17 cellular contexts compared by ENCODE assay signal in genomic region chr5:178286226-178287090, GRCh38. TPM values are rescaled to one million over a fixed set of nuclear protein-coding genes. Genes with fewer than 3 reads are reported as not detected.
DNase-seq lines count a peak whose midpoint lies in the region; ATAC-seq and TF ChIP-seq lines count a peak whose summit lies in the region.
"Had no signal": no experiment of that assay in that cellular context is flagged by ENCODE, and none has a peak within 500 bp of the region (broad histone marks: within the 10 kb centered on the region; RNA-seq: fewer than 3 reads in every experiment).

No MANE protein-coding gene starts in this region.

- H3K4me3 Mint-ChIP-seq in activated CD8-positive, alpha-beta T cell treated with anti-CD3 and anti-CD28 coated beads, Interleukin-2, amount 10 ng/mL, durations not matched to agents 7 days and 5 days, result no peak overlapping the region

- ATAC-seq in Right ventricle myocardium superior (ENCODE audit: poor library complexity), result no peak
- ATAC-seq in left ventricle myocardium superior, result no peak
- ATAC-seq in lower lobe of right lung, result no peak
- no peak for ATAC-seq in activated CD8-positive, alpha-beta T cell treated with anti-CD3 and anti-CD28 coated beads, Interleukin-2, amount 10 ng/mL, durations not matched to agents 7 days and 5 days

- H3K36me3 Mint-ChIP-seq in activated CD8-positive, alpha-beta T cell treated with anti-CD3 and anti-CD28 coated beads, Interleukin-2, amount 10 ng/mL, durations not matched to agents 7 days and 5 days (ENCODE audit: low read depth), result no peaks in the 10 kb centered on the region

- no peak for TF ChIP-seq POLR2A in thyroid gland (IDR thresholded peaks at IDR 0.05)

- H3K79me2 ChIP-seq in PC-9 (ENCODE audit: low read depth), result no peaks in the 10 kb centered on the region

- BruUV-seq in PC-9 (replicated peaks; lab: Mats Ljungman, UMichigan), result no TSS peak

- WGBS in thyroid gland, 2 donors, result 86 to 89% methylated on average over 24 to 34 of the region's 34 CpGs

- TF ChIP-seq CTCF in lower lobe of right lung (IDR thresholded peaks at IDR 0.05) (no peak), thyroid gland (IDR thresholded peaks at IDR 0.05) (no peak), PC-9 (conservative IDR thresholded peaks at IDR 0.05) (no peak)

- no peak overlapping the region for H3K4me3 ChIP-seq in lower lobe of right lung
- H3K4me3 ChIP-seq in thyroid gland (replicated peaks in 1 of 3), result no peak overlapping the region
- no peak overlapping the region for H3K4me3 ChIP-seq in PC-9
- H3K4me3 ChIP-seq: GM23248 had no signal

- intact Hi-C loops in Right ventricle myocardium superior (cut with DNase I) (no loop called here), left ventricle myocardium superior (cut with micrococcal nuclease) (no loop called here), lower lobe of right lung (cut with DNase I) (loop anchor here (10.0 kb wide), 1 partner anchor 268 kb away; no protein-coding TSS in a partner anchor), thyroid gland (cut with DNase I) (loop anchor here (5.0 kb wide), 1 partner anchor 41 kb away; no protein-coding TSS in a partner anchor), PC-9 (cut with micrococcal nuclease; ENCODE audit: unreplicated experiment) (loop anchor here (10.0 kb wide), 1 partner anchor 448 kb away; the partner anchor contains the start of gene ZNF354A)

- peaks cover 11% of the 10 kb centered on the region for H3K9me3 Mint-ChIP-seq in activated CD8-positive, alpha-beta T cell treated with anti-CD3 and anti-CD28 coated beads, Interleukin-2, amount 10 ng/mL, durations not matched to agents 7 days and 5 days (ENCODE audit: insufficient read depth)

- H3K4me2 ChIP-seq in PC-9, result no peak overlapping the region
- H3K4me2 ChIP-seq: SK-N-SH had no signal

- H2AFZ ChIP-seq in PC-9, result no peak overlapping the region
- H2AFZ ChIP-seq: GM23248 had no signal

- H3F3A ChIP-seq in PC-9 (ENCODE audit: insufficient read depth, low read depth), result no peaks in the 10 kb centered on the region

- H3K4me1 ChIP-seq in lower lobe of right lung, result peaks cover 7% of the 10 kb centered on the region
- H3K4me1 ChIP-seq in thyroid gland, result peaks cover 38 to 51% of the 10 kb centered on the region in 2 donors
- H3K4me1 ChIP-seq in PC-9 (replicated peaks; ENCODE audit: insufficient read depth), result no peaks in the 10 kb centered on the region

- peaks cover 8% of the 10 kb centered on the region for H3K27me3 Mint-ChIP-seq in activated CD8-positive, alpha-beta T cell treated with anti-CD3 and anti-CD28 coated beads, Interleukin-2, amount 10 ng/mL, durations not matched to agents 7 days and 5 days (ENCODE audit: low read depth)

- H3K9me3 ChIP-seq in lower lobe of right lung (peaks cover 9% of the 10 kb centered on the region), thyroid gland (no peaks in the 10 kb centered on the region), PC-9 (ENCODE audit: insufficient read depth, low read depth) (peaks cover 5% of the 10 kb centered on the region; the same call in 1 of the 2 replicates)

- H3K27me3 ChIP-seq in lower lobe of right lung (ENCODE audit: low read depth) (peaks cover 9% of the 10 kb centered on the region), thyroid gland (no peaks in the 10 kb centered on the region), PC-9 (ENCODE audit: insufficient read depth, low read depth) (peaks cover 96% of the 10 kb centered on the region)

- no peaks in the 10 kb centered on the region for H3K4me1 Mint-ChIP-seq in activated CD8-positive, alpha-beta T cell treated with anti-CD3 and anti-CD28 coated beads, Interleukin-2, amount 10 ng/mL, durations not matched to agents 7 days and 5 days (ENCODE audit: low read depth)

- H4K20me1 ChIP-seq in PC-9 (ENCODE audit: insufficient read depth), result no peaks in the 10 kb centered on the region

- no peak overlapping the region for H3K27ac ChIP-seq in lower lobe of right lung
- H3K27ac ChIP-seq in thyroid gland, result peak overlapping the region; percentile 15 to 96 (median 90)
- no peak overlapping the region for H3K27ac ChIP-seq in PC-9
- H3K27ac ChIP-seq: C4-2B, GM23248 had no signal

- CTCF ChIA-PET in PC-9 (lab: Charles Lee), result no interaction called here
- CTCF ChIA-PET in activated CD8-positive, alpha-beta T cell treated with anti-CD3 and anti-CD28 coated beads, Interleukin-2, amount 10 ng/mL, durations not matched to agents 7 days and 5 days (lab: Charles Lee), result no interaction called here

- DNase-seq in Right ventricle myocardium superior (peak; percentile 26), left ventricle myocardium superior (no peak), NCI-H345 treated with DMSO at 0.1 percent for 48 hours (lab: John Stamatoyannopoulos, UW; ENCODE audit: unreplicated experiment) (peak; percentile 81), lower lobe of right lung (peak; percentile 35), thyroid gland (no peak), NCI-H1694 treated with DMSO at 0.1 percent for 48 hours (lab: John Stamatoyannopoulos, UW) (no peak), PC-9 (no peak)
- DNase-seq in activated CD8-positive, alpha-beta T cell treated with anti-CD3 and anti-CD28 coated beads, Interleukin-2, amount 10 ng/mL, durations not matched to agents 7 days and 5 days, result no peak
- DNase-seq: DMS79 treated with DMSO at 0.1 percent for 48 hours; GM23248; Karpas-422; NCI-H1694; NK-92 treated with Interleukin-12 subunit alpha and Interleukin-12 subunit beta, amount 100 ng/mL, for 24 hours; SHP77 treated with DMSO at 0.1 percent for 48 hours; SK-N-SH had no signal

- H3K27ac Mint-ChIP-seq in activated CD8-positive, alpha-beta T cell treated with anti-CD3 and anti-CD28 coated beads, Interleukin-2, amount 10 ng/mL, durations not matched to agents 7 days and 5 days, result no peak overlapping the region
- H3K27ac Mint-ChIP-seq: IgD-negative memory B cell had no signal

- H3K36me3 ChIP-seq in lower lobe of right lung (no peaks in the 10 kb centered on the region), thyroid gland (no peaks in the 10 kb centered on the region), PC-9 (ENCODE audit: low read depth) (no peaks in the 10 kb centered on the region)

- POLR2A ChIA-PET in PC-9 (lab: Charles Lee; ENCODE audit: unreplicated experiment), result interaction anchor here (0.6 kb wide), 1 partner anchor 166 kb away, joined by 4 read pairs; no protein-coding TSS in a partner anchor
- POLR2A ChIA-PET in activated CD8-positive, alpha-beta T cell treated with anti-CD3 and anti-CD28 coated beads, Interleukin-2, amount 10 ng/mL, durations not matched to agents 7 days and 5 days (lab: Charles Lee), result no interaction called here

- no peaks in the 10 kb centered on the region for H3K9me2 ChIP-seq in PC-9 (ENCODE audit: insufficient read depth)
- H3K9me2 ChIP-seq: SK-N-SH had no signal

RNA-seq across cellular contexts. Expression of gene PHYKPL, which starts 53.9 kb away (rescaled TPM):
- total RNA-seq in Right ventricle myocardium superior (34.4 TPM), left ventricle myocardium superior (40.7 TPM), lower lobe of right lung (101 TPM), thyroid gland (10 to 100 TPM; 61.7 to 90.9 (median 76.0) TPM), PC-9 (2021) (61.3 and 73.7 TPM in 2 replicates)
- total RNA-seq in activated CD8-positive, alpha-beta T cell treated with anti-CD3 and anti-CD28 coated beads, Interleukin-2, amount 10 ng/mL, durations not matched to agents 7 days and 5 days, result 100 to 1,000 TPM; 125 to 126 TPM

Comparison
In these comparisons a context has a peak if more than half of its experiments do, and no peak if none do; other contexts are left out.
1. DNase-seq: peak in Right ventricle myocardium superior (single experiment), NCI-H345 treated with DMSO at 0.1 percent for 48 hours (single experiment) and lower lobe of right lung (single experiment); none in left ventricle myocardium superior (single experiment), thyroid gland (0 of 2), NCI-H1694 treated with DMSO at 0.1 percent for 48 hours (single experiment), PC-9 (0 of 2) and activated CD8-positive, alpha-beta T cell treated with anti-CD3 and anti-CD28 coated beads, Interleukin-2, amount 10 ng/mL, durations not matched to agents 7 days and 5 days (single experiment).
2. H3K27ac ChIP-seq: peak in thyroid gland (3 of 3); none in lower lobe of right lung (single experiment) and PC-9 (single experiment).
3. intact Hi-C loops: an anchor here in lower lobe of right lung (10.0 kb wide), thyroid gland (5.0 kb wide) and PC-9 (10.0 kb wide); none called in Right ventricle myocardium superior and left ventricle myocardium superior.